ENCODE assay signal across 21 cellular contexts in the genomic region with DNA sequence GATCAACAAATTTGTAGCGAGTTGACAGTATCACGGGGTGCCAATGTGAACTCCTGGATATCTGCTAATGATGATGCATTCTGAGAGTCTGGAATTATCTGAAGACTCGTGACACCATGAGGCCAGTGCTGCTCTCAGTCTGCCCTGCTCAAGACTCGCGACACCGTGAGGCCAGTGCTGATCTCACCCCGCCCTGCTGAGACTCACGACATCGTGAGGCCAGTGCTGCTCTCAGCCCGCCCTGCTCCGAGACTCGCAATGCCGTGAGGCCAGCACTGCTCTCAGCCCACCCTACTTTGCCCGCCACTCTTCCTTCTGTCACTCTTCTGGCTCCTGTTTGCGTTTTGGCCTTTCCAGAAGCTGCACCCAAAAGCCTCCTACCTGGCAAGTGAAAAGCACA.
"Had no signal": no experiment of that assay in that cellular context is flagged by ENCODE, and none has a peak within 500 bp of the region (broad histone marks: within the 10 kb centered on the region; RNA-seq: fewer than 3 reads in every experiment).

No MANE protein-coding gene starts in this region.

- DNase-seq: cerebellar nuclear complex; colonic mucosa; dermis blood vessel endothelial cell; dorsolateral prefrontal cortex; effector CD4-positive, alpha-beta T cell; effector memory CD4-positive, alpha-beta T cell; foreskin keratinocyte; heart right ventricle; hippocampal formation; left cardiac atrium; left lung; left ventricle myocardium superior; lower lobe of right lung; mesenchymal stem cell; mucosa of descending colon had no signal

- H3K9me3 ChIP-seq: colonic mucosa had no signal

- ATAC-seq: foreskin keratinocyte, gastroesophageal sphincter, heart right ventricle, left cardiac atrium, left lung, left ventricle myocardium superior, mucosa of descending colon had no signal

- H3K4me1 Mint-ChIP-seq: mesothelial cell of epicardium had no signal

- H3K4me1 ChIP-seq: colonic mucosa, esophagus muscularis mucosa, foreskin keratinocyte, gastroesophageal sphincter, heart right ventricle, left lung, lower lobe of right lung had no signal

- H3K27me3 ChIP-seq: colonic mucosa, dorsolateral prefrontal cortex, esophagus muscularis mucosa, foreskin keratinocyte, heart right ventricle, left lung had no signal

- FAIRE-seq: endothelial cell of umbilical vein, frontal cortex, islet of Langerhans had no signal

- H3K27ac ChIP-seq: colonic mucosa, dorsolateral prefrontal cortex, esophagus muscularis mucosa, foreskin keratinocyte, gastroesophageal sphincter, heart right ventricle, left lung, lower lobe of right lung had no signal

- H3K4me3 ChIP-seq: colonic mucosa, dorsolateral prefrontal cortex, esophagus muscularis mucosa, gastroesophageal sphincter, heart right ventricle, left lung, lower lobe of right lung, mucosa of descending colon had no signal

- H3K27ac Mint-ChIP-seq: mesothelial cell of epicardium had no signal

- H3K36me3 ChIP-seq: colonic mucosa, esophagus muscularis mucosa, gastroesophageal sphincter, heart right ventricle, left lung, lower lobe of right lung had no signal

- H3K4me3 Mint-ChIP-seq: mesothelial cell of epicardium had no signal
